ENCODE assay signal across 31 cellular contexts in the genomic region with DNA sequence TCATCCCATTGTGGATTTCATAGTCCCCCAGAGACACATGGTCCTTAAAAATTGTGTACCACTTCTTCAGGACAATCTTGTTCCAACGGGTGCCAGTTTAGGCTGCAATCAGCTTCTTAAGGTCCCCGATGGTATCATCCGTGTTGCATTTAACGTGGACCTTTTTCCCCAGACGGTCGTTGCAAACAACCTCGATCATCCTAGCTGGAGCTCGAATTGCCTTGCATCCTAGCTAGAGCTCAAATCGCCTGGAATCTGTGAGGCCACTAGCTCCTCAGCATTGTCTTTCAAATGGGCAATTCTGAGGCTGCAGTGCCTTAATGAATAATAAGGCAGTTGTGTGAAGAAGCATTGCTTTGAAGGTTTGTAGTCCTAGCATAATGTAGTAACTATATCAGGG. TPM values are rescaled to one million over a fixed set of nuclear protein-coding genes. Genes with fewer than 3 reads are reported as not detected.
"Had no signal": no experiment of that assay in that cellular context is flagged by ENCODE, and none has a peak within 500 bp of the region (broad histone marks: within the 10 kb centered on the region; RNA-seq: fewer than 3 reads in every experiment).

No MANE protein-coding gene starts in this region.

- H3K27ac Mint-ChIP-seq: activated CD4-positive, alpha-beta T cell treated with anti-CD3 and anti-CD28 coated beads for 36 hours; activated CD8-positive, alpha-beta memory T cell treated with anti-CD3 and anti-CD28 coated beads, Interleukin-2, amount 10 ng/mL, durations not matched to agents 7 days and 5 days; activated CD8-positive, alpha-beta T cell treated with anti-CD3 and anti-CD28 coated beads, Interleukin-2, amount 10 ng/mL, durations not matched to agents 7 days and 5 days; activated naive CD4-positive, alpha-beta T cell treated with anti-CD3 and anti-CD28 coated beads, Interleukin-2, amount 50 U/mL, for 72 hours; activated T-helper 2 cell treated with anti-CD3 and anti-CD28 coated beads, Interferon-gamma antibody, Interleukin-2, Interleukin-4, amounts not matched to agents 10 μg/mL and 5 μg/mL and 100 μg/mL, durations not matched to agents 14 hours and 24 hours and 36 hours; dendritic cell treated with granulocyte-macrophage colony-stimulating factor and Interleukin-4, amounts not matched to agents 40 ng/mL and 50 ng/mL, for 4 days; mesothelial cell of epicardium; naive B cell; nephron progenitor cell; stimulated activated effector memory CD8-positive, alpha-beta T cell treated with anti-CD3 and anti-CD28 coated beads, Interleukin-12 subunit alpha, Interleukin-12 subunit beta, amount 100 ng/mL, for 72 hours; stimulated activated naive CD8-positive, alpha-beta T cell treated with anti-CD3 and anti-CD28 coated beads, Interleukin-15, Interleukin-2, amounts not matched to agents 100 ng/mL and 50 ng/mL, for 24 hours; T-helper 2 cell treated with Interferon-gamma antibody and Interleukin-4, amounts not matched to agents 5 μg/mL and 100 μg/mL, for 36 hours; type B pancreatic cell had no signal

- H3K4me1 Mint-ChIP-seq: naive B cell had no signal

- DNase-seq: activated CD4-positive, alpha-beta T cell treated with anti-CD3 and anti-CD28 coated beads for 36 hours; activated CD4-positive, CD25-positive, alpha-beta regulatory T cell; activated CD8-positive, alpha-beta memory T cell treated with anti-CD3 and anti-CD28 coated beads, Interleukin-2, amount 10 ng/mL, durations not matched to agents 7 days and 5 days; activated CD8-positive, alpha-beta T cell treated with anti-CD3 and anti-CD28 coated beads, Interleukin-2, amount 10 ng/mL, durations not matched to agents 7 days and 5 days; activated T-cell treated with anti-CD3 and anti-CD28 coated beads, Interleukin-2, amount 50 U/mL, for 48 hours; foreskin keratinocyte; left cardiac atrium; left ventricle myocardium superior; naive B cell; nephron progenitor cell; ovary; retina; sigmoid colon; small intestine; stimulated activated CD4-positive, alpha-beta T cell treated with anti-CD3 and anti-CD28 coated beads, Interleukin-4, amount 100 ng/mL, for 24 hours; uterus had no signal

- FAIRE-seq: keratinocyte, small intestine had no signal

- H3K9me3 Mint-ChIP-seq: activated naive CD4-positive, alpha-beta T cell treated with anti-CD3 and anti-CD28 coated beads, Interleukin-2, amount 50 U/mL, for 72 hours; activated T-helper 2 cell treated with anti-CD3 and anti-CD28 coated beads, Interferon-gamma antibody, Interleukin-2, Interleukin-4, amounts not matched to agents 10 μg/mL and 5 μg/mL and 100 μg/mL, durations not matched to agents 14 hours and 24 hours and 36 hours; central memory CD8-positive, alpha-beta T cell; dendritic cell treated with granulocyte-macrophage colony-stimulating factor and Interleukin-4, amounts not matched to agents 40 ng/mL and 50 ng/mL, for 4 days; mesothelial cell of epicardium; naive B cell; nephron progenitor cell; stimulated activated effector memory CD8-positive, alpha-beta T cell treated with anti-CD3 and anti-CD28 coated beads, Interleukin-12 subunit alpha, Interleukin-12 subunit beta, amount 100 ng/mL, for 72 hours; stimulated activated naive CD8-positive, alpha-beta T cell treated with anti-CD3 and anti-CD28 coated beads, Interleukin-15, Interleukin-2, amounts not matched to agents 100 ng/mL and 50 ng/mL, for 24 hours; T-helper 2 cell treated with Interferon-gamma antibody and Interleukin-4, amounts not matched to agents 5 μg/mL and 100 μg/mL, for 36 hours; type B pancreatic cell had no signal

- H3K36me3 Mint-ChIP-seq: activated naive CD4-positive, alpha-beta T cell treated with anti-CD3 and anti-CD28 coated beads, Interleukin-2, amount 50 U/mL, for 72 hours; type B pancreatic cell had no signal

- H3K27ac ChIP-seq: breast epithelium, esophagus muscularis mucosa, foreskin keratinocyte, ovary, prostate gland, sigmoid colon, thoracic aorta, uterus had no signal

- H3K4me3 Mint-ChIP-seq: activated CD4-positive, alpha-beta T cell treated with anti-CD3 and anti-CD28 coated beads for 36 hours; activated CD8-positive, alpha-beta memory T cell treated with anti-CD3 and anti-CD28 coated beads, Interleukin-2, amount 10 ng/mL, durations not matched to agents 7 days and 5 days; activated CD8-positive, alpha-beta T cell treated with anti-CD3 and anti-CD28 coated beads, Interleukin-2, amount 10 ng/mL, durations not matched to agents 7 days and 5 days; central memory CD8-positive, alpha-beta T cell; dendritic cell treated with granulocyte-macrophage colony-stimulating factor and Interleukin-4, amounts not matched to agents 40 ng/mL and 50 ng/mL, for 4 days; mesothelial cell of epicardium; naive B cell; nephron progenitor cell; stimulated activated effector memory CD8-positive, alpha-beta T cell treated with anti-CD3 and anti-CD28 coated beads, Interleukin-12 subunit alpha, Interleukin-12 subunit beta, amount 100 ng/mL, for 72 hours; stimulated activated naive CD8-positive, alpha-beta T cell treated with anti-CD3 and anti-CD28 coated beads, Interleukin-15, Interleukin-2, amounts not matched to agents 100 ng/mL and 50 ng/mL, for 24 hours; T-helper 2 cell treated with Interferon-gamma antibody and Interleukin-4, amounts not matched to agents 5 μg/mL and 100 μg/mL, for 36 hours; type B pancreatic cell had no signal

- ATAC-seq: activated CD4-positive, alpha-beta T cell treated with anti-CD3 and anti-CD28 coated beads for 36 hours; activated CD8-positive, alpha-beta memory T cell treated with anti-CD3 and anti-CD28 coated beads, Interleukin-2, amount 10 ng/mL, durations not matched to agents 7 days and 5 days; activated CD8-positive, alpha-beta T cell treated with anti-CD3 and anti-CD28 coated beads, Interleukin-2, amount 10 ng/mL, durations not matched to agents 7 days and 5 days; activated naive CD4-positive, alpha-beta T cell treated with anti-CD3 and anti-CD28 coated beads, Interleukin-2, amount 50 U/mL, for 72 hours; foreskin keratinocyte; left cardiac atrium; left ventricle myocardium superior; stimulated activated effector memory CD8-positive, alpha-beta T cell treated with anti-CD3 and anti-CD28 coated beads, Interleukin-12 subunit alpha, Interleukin-12 subunit beta, amount 100 ng/mL, for 72 hours had no signal

- H3K4me3 ChIP-seq: breast epithelium, esophagus muscularis mucosa, ovary, prostate gland, sigmoid colon, thoracic aorta, uterus had no signal

- H3K4me1 ChIP-seq: breast epithelium, esophagus muscularis mucosa, foreskin keratinocyte, prostate gland, sigmoid colon, uterus had no signal

- H3K27me3 Mint-ChIP-seq: activated CD4-positive, alpha-beta T cell treated with anti-CD3 and anti-CD28 coated beads for 36 hours; activated CD8-positive, alpha-beta memory T cell treated with anti-CD3 and anti-CD28 coated beads, Interleukin-2, amount 10 ng/mL, durations not matched to agents 7 days and 5 days; central memory CD8-positive, alpha-beta T cell; dendritic cell treated with granulocyte-macrophage colony-stimulating factor and Interleukin-4, amounts not matched to agents 40 ng/mL and 50 ng/mL, for 4 days; naive B cell; stimulated activated naive CD8-positive, alpha-beta T cell treated with anti-CD3 and anti-CD28 coated beads, Interleukin-15, Interleukin-2, amounts not matched to agents 100 ng/mL and 50 ng/mL, for 24 hours; type B pancreatic cell had no signal

- H3K9me3 ChIP-seq: breast epithelium, esophagus muscularis mucosa, ovary, prostate gland, sigmoid colon, thoracic aorta, uterus had no signal

- H3K27me3 ChIP-seq: breast epithelium, esophagus muscularis mucosa, foreskin keratinocyte, ovary, sigmoid colon, uterus had no signal

- H3K36me3 ChIP-seq: breast epithelium, ovary, prostate gland, thoracic aorta, uterus had no signal

RNA-seq across cellular contexts. Expression of gene RHBDL3, which starts 37.7 kb away (rescaled TPM):
- total RNA-seq: foreskin keratinocyte, lung microvascular endothelial cell had no signal
- polyA plus RNA-seq: keratinocyte had no signal
